In genomic region chr7:75842836-75843446, GRCh38 we compare ENCODE assay signal across 1 cellular context.
A peak's percentile ranks its signal among the peaks of the same experiment; 100 is the strongest.
TF ChIP-seq lines count a peak whose summit lies in the region.

No MANE protein-coding gene starts in this region.

TF ChIP-seq in K562, 482 proteins besides CTCF, POLR2A, EP300 and RAD21 (continued from another document and continues in another):
- TF ChIP-seq CBX3 (IDR thresholded peaks at IDR 0.05; ENCODE audit: borderline replicate concordance in 1 of 2, low read length in 2 of 2) (no peak; a peak in 1 of 3 replicates), DPF2 (IDR thresholded peaks at IDR 0.05) (peak; percentile 68), ETV1 (tag; conservative IDR thresholded peaks at IDR 0.05; ENCODE audit: low read depth) (peak; percentile 34; the same call in 1 of the 2 replicates), SNRNP70 (optimal IDR thresholded peaks at IDR 0.05; ENCODE audit: low read depth, low read length) (no peak), PHB (CRISPR knock-in tag; IDR thresholded peaks at IDR 0.05) (no peak), ZNF311 (CRISPR knock-in tag; IDR thresholded peaks at IDR 0.05) (no peak), ZNF696 (CRISPR knock-in tag; conservative IDR thresholded peaks at IDR 0.05) (no peak), TFAP4 (CRISPR knock-in tag; IDR thresholded peaks at IDR 0.05; ENCODE audit: borderline replicate concordance) (peak; percentile 42; the same call in 1 of the 2 replicates), GTF2F1 (IDR thresholded peaks at IDR 0.05; ENCODE audit: low read depth, low read length) (peak; percentile 76; the same call in 1 of the 2 replicates), POLR2G (IDR thresholded peaks at IDR 0.05; ENCODE audit: low read depth, low read length) (no peak), JUN (IDR thresholded peaks at IDR 0.05; ENCODE audit: borderline replicate concordance, low read depth, low read length) (peak; percentile 77), JUN (CRISPR knock-in tag; IDR thresholded peaks at IDR 0.05; ENCODE audit: borderline replicate concordance) (no peak), DMBX1 (CRISPR knock-in tag; IDR thresholded peaks at IDR 0.05; ENCODE audit: borderline replicate concordance) (no peak), TEAD1 (CRISPR knock-in tag; IDR thresholded peaks at IDR 0.05) (no peak), RBBP5 (IDR thresholded peaks at IDR 0.05; ENCODE audit: borderline replicate concordance, insufficient read depth, low read length, poor library complexity, severe bottlenecking) (peak; percentile 62), TBL1XR1 (IDR thresholded peaks at IDR 0.05; ENCODE audit: low read length in 2 of 2) (no peak; a peak in 1 of 4 replicates), NR1H2 (CRISPR knock-in tag; IDR thresholded peaks at IDR 0.05) (no peak), ZNF232 (CRISPR knock-in tag; IDR thresholded peaks at IDR 0.05) (no peak), ZNF444 (CRISPR knock-in tag; IDR thresholded peaks at IDR 0.05) (no peak), ELK3 (CRISPR knock-in tag; IDR thresholded peaks at IDR 0.05) (no peak), ZBTB7A (IDR thresholded peaks at IDR 0.05; ENCODE audit: borderline replicate concordance, control insufficient read depth, low read depth, low read length) (no peak), SMAD1 (IDR thresholded peaks at IDR 0.05; ENCODE audit: low read depth, low read length, partially characterized antibody) (no peak), ZNF655 (CRISPR knock-in tag; IDR thresholded peaks at IDR 0.05) (no peak), MLX (CRISPR knock-in tag; conservative IDR thresholded peaks at IDR 0.05) (no peak), ATF3 (IDR thresholded peaks at IDR 0.05) (peak; percentile 94), ATF3 (CRISPR knock-in tag; conservative IDR thresholded peaks at IDR 0.05) (0 out of 2 replicates have a peak, but pooled peaks have one; percentile 62), BRCA1 (IDR thresholded peaks at IDR 0.05) (no peak), BRCA1 (CRISPR knock-in tag; IDR thresholded peaks at IDR 0.05) (no peak), KAT2B (IDR thresholded peaks at IDR 0.05; ENCODE audit: low read depth, low read length) (no peak), ZNF449 (CRISPR knock-in tag; IDR thresholded peaks at IDR 0.05) (no peak), PRDM10 (IDR thresholded peaks at IDR 0.05; ENCODE audit: partially characterized antibody) (no peak), SMARCC2 (IDR thresholded peaks at IDR 0.05; ENCODE audit: low read depth) (0 out of 2 replicates have a peak, but pooled peaks have one; percentile 63), GATAD2A (IDR thresholded peaks at IDR 0.05) (no peak), LCOR (CRISPR knock-in tag; IDR thresholded peaks at IDR 0.05) (no peak), ATF1 (CRISPR knock-in tag; IDR thresholded peaks at IDR 0.05) (no peak), ATF1 (tag; IDR thresholded peaks at IDR 0.05) (peak; percentile 14), ZNF253 (CRISPR knock-in tag; conservative IDR thresholded peaks at IDR 0.05) (no peak), HDAC3 (IDR thresholded peaks at IDR 0.05; ENCODE audit: borderline replicate concordance, partially characterized antibody) (no peak), PPARD (CRISPR knock-in tag; IDR thresholded peaks at IDR 0.05) (no peak), ZNF224 (CRISPR knock-in tag; IDR thresholded peaks at IDR 0.05) (no peak)
- TF ChIP-seq, protein P1, sequence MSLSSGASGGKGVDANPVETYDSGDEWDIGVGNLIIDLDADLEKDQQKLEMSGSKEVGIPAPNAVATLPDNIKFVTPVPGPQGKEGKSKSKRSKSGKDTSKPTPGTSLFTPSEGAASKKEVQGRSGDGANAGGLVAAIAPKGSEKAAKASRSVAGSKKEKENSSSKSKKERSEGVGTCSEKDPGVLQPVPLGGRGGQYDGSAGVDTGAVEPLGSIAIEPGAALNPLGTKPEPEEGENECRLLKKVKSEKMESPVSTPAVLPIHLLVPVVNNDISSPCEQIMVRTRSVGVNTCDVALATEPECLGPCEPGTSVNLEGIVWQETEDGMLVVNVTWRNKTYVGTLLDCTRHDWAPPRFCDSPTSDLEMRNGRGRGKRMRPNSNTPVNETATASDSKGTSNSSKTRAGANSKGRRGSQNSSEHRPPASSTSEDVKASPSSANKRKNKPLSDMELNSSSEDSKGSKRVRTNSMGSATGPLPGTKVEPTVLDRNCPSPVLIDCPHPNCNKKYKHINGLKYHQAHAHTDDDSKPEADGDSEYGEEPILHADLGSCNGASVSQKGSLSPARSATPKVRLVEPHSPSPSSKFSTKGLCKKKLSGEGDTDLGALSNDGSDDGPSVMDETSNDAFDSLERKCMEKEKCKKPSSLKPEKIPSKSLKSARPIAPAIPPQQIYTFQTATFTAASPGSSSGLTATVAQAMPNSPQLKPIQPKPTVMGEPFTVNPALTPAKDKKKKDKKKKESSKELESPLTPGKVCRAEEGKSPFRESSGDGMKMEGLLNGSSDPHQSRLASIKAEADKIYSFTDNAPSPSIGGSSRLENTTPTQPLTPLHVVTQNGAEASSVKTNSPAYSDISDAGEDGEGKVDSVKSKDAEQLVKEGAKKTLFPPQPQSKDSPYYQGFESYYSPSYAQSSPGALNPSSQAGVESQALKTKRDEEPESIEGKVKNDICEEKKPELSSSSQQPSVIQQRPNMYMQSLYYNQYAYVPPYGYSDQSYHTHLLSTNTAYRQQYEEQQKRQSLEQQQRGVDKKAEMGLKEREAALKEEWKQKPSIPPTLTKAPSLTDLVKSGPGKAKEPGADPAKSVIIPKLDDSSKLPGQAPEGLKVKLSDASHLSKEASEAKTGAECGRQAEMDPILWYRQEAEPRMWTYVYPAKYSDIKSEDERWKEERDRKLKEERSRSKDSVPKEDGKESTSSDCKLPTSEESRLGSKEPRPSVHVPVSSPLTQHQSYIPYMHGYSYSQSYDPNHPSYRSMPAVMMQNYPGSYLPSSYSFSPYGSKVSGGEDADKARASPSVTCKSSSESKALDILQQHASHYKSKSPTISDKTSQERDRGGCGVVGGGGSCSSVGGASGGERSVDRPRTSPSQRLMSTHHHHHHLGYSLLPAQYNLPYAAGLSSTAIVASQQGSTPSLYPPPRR (CRISPR knock-in tag; IDR thresholded peaks at IDR 0.05; ENCODE audit: borderline replicate concordance): no peak
- TF ChIP-seq, protein P2, sequence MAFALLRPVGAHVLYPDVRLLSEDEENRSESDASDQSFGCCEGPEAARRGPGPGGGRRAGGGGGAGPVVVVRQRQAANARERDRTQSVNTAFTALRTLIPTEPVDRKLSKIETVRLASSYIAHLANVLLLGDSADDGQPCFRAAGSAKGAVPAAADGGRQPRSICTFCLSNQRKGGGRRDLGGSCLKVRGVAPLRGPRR (CRISPR knock-in tag; IDR thresholded peaks at IDR 0.05): no peak
- TF ChIP-seq, protein P3, sequence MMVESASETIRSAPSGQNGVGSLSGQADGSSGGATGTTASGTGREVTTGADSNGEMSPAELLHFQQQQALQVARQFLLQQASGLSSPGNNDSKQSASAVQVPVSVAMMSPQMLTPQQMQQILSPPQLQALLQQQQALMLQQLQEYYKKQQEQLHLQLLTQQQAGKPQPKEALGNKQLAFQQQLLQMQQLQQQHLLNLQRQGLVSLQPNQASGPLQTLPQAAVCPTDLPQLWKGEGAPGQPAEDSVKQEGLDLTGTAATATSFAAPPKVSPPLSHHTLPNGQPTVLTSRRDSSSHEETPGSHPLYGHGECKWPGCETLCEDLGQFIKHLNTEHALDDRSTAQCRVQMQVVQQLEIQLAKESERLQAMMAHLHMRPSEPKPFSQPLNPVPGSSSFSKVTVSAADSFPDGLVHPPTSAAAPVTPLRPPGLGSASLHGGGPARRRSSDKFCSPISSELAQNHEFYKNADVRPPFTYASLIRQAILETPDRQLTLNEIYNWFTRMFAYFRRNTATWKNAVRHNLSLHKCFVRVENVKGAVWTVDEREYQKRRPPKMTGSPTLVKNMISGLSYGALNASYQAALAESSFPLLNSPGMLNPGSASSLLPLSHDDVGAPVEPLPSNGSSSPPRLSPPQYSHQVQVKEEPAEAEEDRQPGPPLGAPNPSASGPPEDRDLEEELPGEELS (CRISPR knock-in tag; IDR thresholded peaks at IDR 0.05; ENCODE audit: borderline replicate concordance): no peak
- TF ChIP-seq, protein P4, sequence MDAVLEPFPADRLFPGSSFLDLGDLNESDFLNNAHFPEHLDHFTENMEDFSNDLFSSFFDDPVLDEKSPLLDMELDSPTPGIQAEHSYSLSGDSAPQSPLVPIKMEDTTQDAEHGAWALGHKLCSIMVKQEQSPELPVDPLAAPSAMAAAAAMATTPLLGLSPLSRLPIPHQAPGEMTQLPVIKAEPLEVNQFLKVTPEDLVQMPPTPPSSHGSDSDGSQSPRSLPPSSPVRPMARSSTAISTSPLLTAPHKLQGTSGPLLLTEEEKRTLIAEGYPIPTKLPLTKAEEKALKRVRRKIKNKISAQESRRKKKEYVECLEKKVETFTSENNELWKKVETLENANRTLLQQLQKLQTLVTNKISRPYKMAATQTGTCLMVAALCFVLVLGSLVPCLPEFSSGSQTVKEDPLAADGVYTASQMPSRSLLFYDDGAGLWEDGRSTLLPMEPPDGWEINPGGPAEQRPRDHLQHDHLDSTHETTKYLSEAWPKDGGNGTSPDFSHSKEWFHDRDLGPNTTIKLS (IDR thresholded peaks at IDR 0.05; ENCODE audit: borderline replicate concordance, low read depth): no peak
